5 cellular contexts compared by ENCODE assay signal in genomic region chr1:53285546-53285945, GRCh38.
"Had no signal": no experiment of that assay in that cellular context is flagged by ENCODE, and none has a peak within 500 bp of the region (broad histone marks: within the 10 kb centered on the region; RNA-seq: fewer than 3 reads in every experiment).

No MANE protein-coding gene starts in this region.

- H3K4me3 ChIP-seq: GM23338 had no signal

- H2AFZ ChIP-seq: GM23338 had no signal

- ATAC-seq: GM23338, HepG2 had no signal

- DNase-seq: H9, HCEC 1CT had no signal

- H3K27ac ChIP-seq: HL-60 had no signal

- H3K4me2 ChIP-seq: GM23338 had no signal
